Comparison of ENCODE assay signal across 30 cellular contexts in the genomic region with DNA sequence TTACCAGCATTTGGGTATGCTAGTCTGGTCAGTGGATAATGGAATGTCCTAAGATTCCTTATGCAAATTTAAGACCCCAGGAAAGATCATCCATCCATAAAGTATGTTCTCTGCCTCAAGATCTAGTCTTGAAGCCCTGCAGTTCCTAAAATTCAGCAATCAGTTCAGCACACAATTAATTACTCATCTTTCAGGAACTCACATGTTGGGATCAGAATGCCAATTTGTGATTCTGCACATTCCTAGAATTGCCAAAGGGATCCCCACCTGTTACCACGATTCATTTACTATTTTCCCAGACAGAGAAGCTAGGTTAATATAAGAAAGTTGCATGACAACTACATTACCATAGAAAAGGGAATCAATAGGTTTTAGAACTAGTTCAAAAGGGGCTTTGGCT. TPM values are rescaled to one million over a fixed set of nuclear protein-coding genes. Genes with fewer than 3 reads are reported as not detected.
"Had no signal": no experiment of that assay in that cellular context is flagged by ENCODE, and none has a peak within 500 bp of the region (broad histone marks: within the 10 kb centered on the region; RNA-seq: fewer than 3 reads in every experiment).

No MANE protein-coding gene starts in this region.

- H3K36me3 ChIP-seq: ascending aorta, brain microvascular endothelial cell, cardiac muscle cell, MG63, Peyer's patch, SJSA1 had no signal

- DNase-seq: activated CD4-positive, alpha-beta T cell treated with anti-CD3 and anti-CD28 coated beads for 48 hours; activated CD4-positive, alpha-beta T cell treated with anti-CD3 and anti-CD28 coated beads, Interleukin-2, amount 50 U/mL, for 4 hours; activated CD4-positive, CD25-positive, alpha-beta regulatory T cell treated with anti-CD3 and anti-CD28 coated beads, Interleukin-2, amount 50 U/mL, for 72 hours; activated naive CD4-positive, alpha-beta T cell; activated T-cell treated with anti-CD3 and anti-CD28 coated beads, Interleukin-2, amount 50 U/mL, for 48 hours; brain microvascular endothelial cell; KG1; MG63; MV-4-11; NCI-H1092 treated with DMSO at 0.1 percent for 48 hours; NCI-H1417 treated with DMSO at 0.1 percent for 48 hours; NCI-H1694; NCI-H2029; NCI-H2107; NCI-H2171 treated with DMSO at 0.1 percent for 48 hours; NCI-H345; NCI-H510A treated with DMSO at 0.1 percent for 48 hours; NCI-H69; NK-92 treated with Interleukin-12 subunit alpha and Interleukin-12 subunit beta, amount 100 ng/mL, for 24 hours; Peyer's patch; Right ventricle myocardium superior had no signal

- H3K27ac ChIP-seq: ascending aorta, brain microvascular endothelial cell, cardiac muscle cell, Peyer's patch, RWPE1, SJSA1 had no signal

- H3K4me1 Mint-ChIP-seq: WTC11 had no signal

- H3K4me1 ChIP-seq: ascending aorta, Peyer's patch, SJSA1 had no signal

- ATAC-seq: SK-N-SH treated with all-trans-retinoic acid at 6 μM for 48 hours, WTC11 had no signal

- H3K27ac Mint-ChIP-seq: activated naive CD4-positive, alpha-beta T cell treated with anti-CD3 and anti-CD28 coated beads, Interleukin-2, amount 50 U/mL, for 24 hours; IgD-negative memory B cell; T-helper 1 cell treated with Interleukin-12 subunit alpha and Interleukin-12 subunit beta and Interleukin-4 antibody, amounts not matched to agents 30 μg/mL and 1 μg/mL, for 36 hours; WTC11 had no signal

- H3K4me3 ChIP-seq: ascending aorta, cardiac muscle cell, MG63, Peyer's patch, SJSA1 had no signal

- H3K27me3 ChIP-seq: ascending aorta, brain microvascular endothelial cell, cardiac muscle cell, Peyer's patch, SJSA1 had no signal

- H3K4me3 Mint-ChIP-seq: activated naive CD4-positive, alpha-beta T cell treated with anti-CD3 and anti-CD28 coated beads, Interleukin-2, amount 50 U/mL, for 24 hours; IgD-negative memory B cell; T-helper 1 cell treated with Interleukin-12 subunit alpha and Interleukin-12 subunit beta and Interleukin-4 antibody, amounts not matched to agents 30 μg/mL and 1 μg/mL, for 36 hours; WTC11 had no signal

RNA-seq across cellular contexts. Expression of a gene that starts 3.2 kb away (rescaled TPM):
- total RNA-seq: ascending aorta, Peyer's patch, Right ventricle myocardium superior, WTC11 had no signal
- polyA plus RNA-seq: IgD-negative memory B cell had no signal
